In the genomic region with DNA sequence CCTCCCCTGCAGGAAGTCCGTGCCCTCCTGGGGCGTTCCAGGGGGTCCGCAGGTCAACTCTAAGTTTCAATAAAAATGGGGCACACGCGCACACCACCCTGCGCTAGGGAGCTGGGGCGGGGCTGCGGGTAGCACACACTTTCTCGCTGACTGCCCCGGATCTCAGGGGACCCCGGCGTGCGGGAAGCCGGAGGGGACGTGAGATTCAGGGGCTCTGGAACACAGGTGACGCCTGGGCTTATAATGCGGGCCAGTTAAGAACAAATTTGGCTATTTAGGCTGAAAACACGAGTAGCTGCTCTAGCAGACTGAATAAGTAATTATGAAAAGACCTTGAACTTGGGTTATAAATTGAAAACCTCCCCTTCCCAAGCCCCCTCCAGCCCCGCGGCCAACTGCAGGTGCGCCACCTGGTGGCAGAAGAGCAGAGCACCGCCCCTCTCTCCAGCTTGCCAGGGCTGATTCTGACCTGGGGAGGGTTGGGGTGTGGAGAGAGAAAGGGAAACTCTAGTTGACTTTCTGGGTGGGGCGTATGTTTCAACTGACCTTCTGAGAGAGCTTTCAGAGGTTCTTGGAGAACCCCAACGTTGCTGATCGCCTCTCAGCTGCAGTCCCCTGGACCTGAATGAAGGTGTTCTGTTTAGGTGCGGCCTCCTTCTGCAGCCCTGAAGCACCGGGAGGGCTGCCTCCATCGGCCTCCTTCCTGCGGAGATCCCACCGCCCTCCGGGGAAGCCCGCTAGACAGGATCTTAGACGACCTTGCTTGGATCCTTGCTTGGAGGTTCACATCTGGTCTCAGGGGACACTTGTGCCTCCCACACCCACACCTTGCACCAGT, we compare ENCODE assay signal across 8 cellular contexts.
DNase-seq lines count a peak whose midpoint lies in the region; ATAC-seq and TF ChIP-seq lines count a peak whose summit lies in the region.

No MANE protein-coding gene starts in this region.

- DNase-seq in GM10266 (ENCODE audit: extremely low spot score) = peak; percentile 76
- DNase-seq in NCI-H345 (lab: John Stamatoyannopoulos, UW) = peak; percentile 58
- DNase-seq in activated T-cell treated with anti-CD3 and anti-CD28 coated beads for 48 hours (ENCODE audit: low read depth) = peak; percentile 37
- no peak for DNase-seq in fibroblast of villous mesenchyme (ENCODE audit: low read depth)
- DNase-seq in prostate gland (ENCODE audit: low spot score) = no peak

- intact Hi-C loops in prostate gland (cut with DNase I) = no loop called here

- TF ChIP-seq POLR2A in prostate gland (IDR thresholded peaks at IDR 0.05) = no peak

- no peaks in the 10 kb centered on the region for H3K27me3 ChIP-seq in prostate gland (replicated peaks; ENCODE audit: insufficient read depth)

- H3K27ac ChIP-seq in prostate gland = no peak overlapping the region

- H3K9me3 ChIP-seq in prostate gland = no peaks in the 10 kb centered on the region

- H3K4me3 ChIP-seq in fibroblast of villous mesenchyme (ENCODE audit: low read depth, low read length) (no peak overlapping the region), prostate gland (no peak overlapping the region)

- TF ChIP-seq CTCF in GM10266 (IDR thresholded peaks at IDR 0.05; ENCODE audit: control insufficient read depth, insufficient read depth, low read depth, missing control alignments) = peak; percentile 90
- TF ChIP-seq CTCF in fibroblast of villous mesenchyme (IDR thresholded peaks at IDR 0.05; ENCODE audit: insufficient read depth, low read depth, low read length) = peak; percentile 91
- peak; percentile 25 to 70 (median 51) for TF ChIP-seq CTCF in prostate gland (IDR thresholded peaks at IDR 0.05)

- peak; percentile 71 for ATAC-seq in HG02571 (IDR thresholded peaks at IDR 0.05; ENCODE audit: unreplicated experiment)
- no peak for ATAC-seq in GM18858 (IDR thresholded peaks at IDR 0.05; ENCODE audit: unreplicated experiment)
- ATAC-seq in HG03469 (IDR thresholded peaks at IDR 0.05; ENCODE audit: unreplicated experiment) = no peak

- no peaks in the 10 kb centered on the region for H3K36me3 ChIP-seq in prostate gland

- WGBS in prostate gland = 24% methylated on average over 28 of the region's 33 CpGs

- H3K4me1 ChIP-seq in prostate gland (replicated peaks) = no peaks in the 10 kb centered on the region

Comparison
In these comparisons a context has a peak if more than half of its experiments do, and no peak if none do; other contexts are left out.
1. DNase-seq: peak in GM10266 (single experiment), NCI-H345 (single experiment) and activated T-cell treated with anti-CD3 and anti-CD28 coated beads for 48 hours (single experiment); none in fibroblast of villous mesenchyme (single experiment) and prostate gland (single experiment).
2. Peak in every context shown above with its lines, with median percentiles within 50 percentile points of each other: CTCF ChIP-seq.